9 cellular contexts compared by ENCODE assay signal in the genomic region with DNA sequence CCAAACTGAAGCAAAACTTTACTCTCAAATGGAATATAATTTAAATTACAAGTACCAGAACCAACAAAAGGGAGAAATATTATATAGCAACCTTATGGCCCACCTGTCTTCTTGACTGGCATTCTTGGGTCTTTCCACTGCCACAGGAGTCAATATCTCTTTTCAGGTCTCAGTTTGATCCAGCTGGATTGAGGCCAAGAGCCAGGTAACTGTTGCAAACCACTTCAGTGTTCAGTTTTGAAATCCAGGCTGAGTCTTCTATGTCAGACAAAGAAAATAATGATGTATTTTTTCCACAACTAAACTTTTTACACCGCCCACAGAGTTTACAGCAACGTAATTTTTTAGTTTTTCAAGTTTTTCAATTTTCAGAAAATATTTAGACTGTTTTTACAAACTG. TPM values are rescaled to one million over a fixed set of nuclear protein-coding genes. Genes with fewer than 3 reads are reported as not detected.
DNase-seq lines count a peak whose midpoint lies in the region; ATAC-seq, FAIRE-seq and TF ChIP-seq lines count a peak whose summit lies in the region.
"Had no signal": no experiment of that assay in that cellular context is flagged by ENCODE, and none has a peak within 500 bp of the region (broad histone marks: within the 10 kb centered on the region; RNA-seq: fewer than 3 reads in every experiment).

No MANE protein-coding gene starts in this region.

- peaks cover 8% of the 10 kb centered on the region; the same call in 1 of the 2 replicates for H3K4me1 ChIP-seq in Caco-2
- H3K4me1 ChIP-seq in breast epithelium = peaks cover 0 to 15% of the 10 kb centered on the region in 2 donors

- H3K4me2 ChIP-seq in neural cell (ENCODE audit: low read length) = peak overlapping the region; percentile 83

- H3K36me3 Mint-ChIP-seq in Caco-2 (ENCODE audit: insufficient read depth, unreplicated experiment) = peaks cover 19% of the 10 kb centered on the region
- peaks cover 3 to 6% of the 10 kb centered on the region in 2 donors for H3K36me3 Mint-ChIP-seq in CD14-positive monocyte

- H3K4me3 ChIP-seq in Caco-2 (ENCODE audit: low read depth, low read length) = peak overlapping the region; percentile 58
- peak overlapping the region; percentile 66 to 84 (median 82) for H3K4me3 ChIP-seq in breast epithelium
- H3K4me3 ChIP-seq in neural cell (ENCODE audit: low read length) = peak overlapping the region; percentile 75

- no TSS peak for BruUV-seq in Caco-2 (replicated peaks; lab: Mats Ljungman, UMichigan)

- H3K27me3 Mint-ChIP-seq in Caco-2 (ENCODE audit: insufficient read depth, unreplicated experiment) = no peaks in the 10 kb centered on the region
- H3K27me3 Mint-ChIP-seq in CD14-positive monocyte (ENCODE audit: low read depth in 3 of 3) = peaks cover 0 to 3% (median 0%) of the 10 kb centered on the region in 3 donors

- H3K27ac ChIP-seq in breast epithelium (peak overlapping the region; percentile 41 to 91), neural cell (ENCODE audit: low read length) (no peak overlapping the region)

- H3K9me3 Mint-ChIP-seq in Caco-2 (ENCODE audit: unreplicated experiment) = no peaks in the 10 kb centered on the region
- H3K9me3 Mint-ChIP-seq in CD14-positive monocyte = no peaks in the 10 kb centered on the region

- no peaks in the 10 kb centered on the region for H3K9me3 ChIP-seq in Caco-2
- no peaks in the 10 kb centered on the region for H3K9me3 ChIP-seq in breast epithelium
- H3K9me3 ChIP-seq in neural cell (ENCODE audit: low read length) = no peaks in the 10 kb centered on the region

- no peak for DNase-seq in Caco-2
- peak; percentile 71 for DNase-seq in NCI-H1105 treated with DMSO at 0.1 percent for 48 hours (lab: John Stamatoyannopoulos, UW)
- no peak for DNase-seq in breast epithelium (ENCODE audit: low spot score in 2 of 2)
- no peak for DNase-seq in CD14-positive monocyte (ENCODE audit: low spot score)
- DNase-seq in GM12891 (ENCODE audit: insufficient read length, low spot score) = no peak
- DNase-seq in H54 (ENCODE audit: insufficient read length, low spot score) = no peak

- H3K4me3 Mint-ChIP-seq in Caco-2 (ENCODE audit: unreplicated experiment) (peak overlapping the region; percentile 98), CD14-positive monocyte (no peak overlapping the region)

- peaks cover 14% of the 10 kb centered on the region for H3K79me2 ChIP-seq in neural cell (replicated peaks; ENCODE audit: insufficient read depth, low read length)

- TF ChIP-seq RAD21 in neural cell (conservative IDR thresholded peaks at IDR 0.05) = no peak

- H3K36me3 ChIP-seq in Caco-2 (ENCODE audit: control insufficient read depth, insufficient read depth, low read length) (no peaks in the 10 kb centered on the region; the same call in 1 of the 2 replicates), breast epithelium (no peaks in the 10 kb centered on the region), neural cell (ENCODE audit: insufficient read depth, low read length) (no peaks in the 10 kb centered on the region)

- TF ChIP-seq EP300 in neural cell (conservative IDR thresholded peaks at IDR 0.05; ENCODE audit: poor library complexity, severe bottlenecking) = no peak

- H3K9me2 ChIP-seq in neural cell (ENCODE audit: insufficient read depth, low read length) = no peaks in the 10 kb centered on the region

- H3F3A ChIP-seq in neural cell (ENCODE audit: insufficient read depth, low read length, poor library complexity, severe bottlenecking) = peaks cover 5% of the 10 kb centered on the region

- no peak overlapping the region for H2AFZ ChIP-seq in neural cell (ENCODE audit: low read depth, low read length)

- POLR2A ChIA-PET in Caco-2 (lab: Charles Lee) = interaction anchor here (2.6 kb wide), 1 partner anchor 22 kb away, joined by 38 read pairs; a partner anchor contains a TSS

- no peak for FAIRE-seq in GM12891 (lab: Jason Lieb, UNC)
- no peak for FAIRE-seq in H54 (lab: Jason Lieb, UNC)

- H3K4me1 Mint-ChIP-seq in Caco-2 (ENCODE audit: low read depth, unreplicated experiment) (peaks cover 13% of the 10 kb centered on the region), CD14-positive monocyte (peaks cover 17% of the 10 kb centered on the region)

- intact Hi-C loops in Caco-2 (cut with micrococcal nuclease; ENCODE audit: unreplicated experiment) = no loop called here
- intact Hi-C loops in breast epithelium (cut with DNase I; ENCODE audit: low total_unique reads) = no loop called here
- intact Hi-C loops in CD14-positive monocyte (cut with micrococcal nuclease) = loop anchor here (5.0 kb wide), 1 partner anchor 36 kb away; no protein-coding TSS in a partner anchor

- H3K27ac Mint-ChIP-seq in Caco-2 (ENCODE audit: unreplicated experiment) (no peak overlapping the region), CD14-positive monocyte (no peak overlapping the region)

- H3K27me3 ChIP-seq in Caco-2 (replicated peaks; ENCODE audit: control insufficient read depth, insufficient read depth, low read length) (no peaks in the 10 kb centered on the region), breast epithelium (no peaks in the 10 kb centered on the region), neural cell (ENCODE audit: insufficient read depth, low read depth, low read length) (no peaks in the 10 kb centered on the region)

- H3K9ac ChIP-seq in neural cell (ENCODE audit: low read length) = no peak overlapping the region

- CTCF ChIA-PET in Caco-2 (lab: Charles Lee) = interaction anchor here (0.6 kb wide), 1 partner anchor 1046 kb away, joined by 3 read pairs; no protein-coding TSS in a partner anchor

- no peak for TF ChIP-seq CTCF in Caco-2 (IDR thresholded peaks at IDR 0.05; ENCODE audit: insufficient read depth in 1 of 2, low read depth in 1 of 2, low read length in 1 of 2, severe bottlenecking in 1 of 2, unreplicated experiment in 1 of 2)
- no peak for TF ChIP-seq CTCF in breast epithelium (IDR thresholded peaks at IDR 0.05)
- no peak for TF ChIP-seq CTCF in neural cell (IDR thresholded peaks at IDR 0.05; ENCODE audit: poor library complexity, severe bottlenecking)
- TF ChIP-seq CTCF in CD14-positive monocyte (IDR thresholded peaks at IDR 0.05) = no peak

- ATAC-seq in GM21367 (IDR thresholded peaks at IDR 0.05; ENCODE audit: unreplicated experiment) = no peak
- ATAC-seq: activated CD4-positive, CD25-positive, alpha-beta regulatory T cell treated with anti-CD3 and anti-CD28 coated beads, Interleukin-2, amount 50 U/mL, for 24 hours had no signal

- H4K20me1 ChIP-seq in neural cell (ENCODE audit: insufficient read depth) = no peaks in the 10 kb centered on the region

- no peak for TF ChIP-seq POLR2A in breast epithelium (IDR thresholded peaks at IDR 0.05)
- no peak for TF ChIP-seq POLR2A in GM12891 (IDR thresholded peaks at IDR 0.05; ENCODE audit: low read depth, low read length)
- no peak for TF ChIP-seq POLR2A in H54 (IDR thresholded peaks at IDR 0.05; ENCODE audit: low read depth, low read length)

TF ChIP-seq in GM12891, 5 proteins besides CTCF, POLR2A, EP300 and RAD21:
- TF ChIP-seq TAF1 (IDR thresholded peaks at IDR 0.05; ENCODE audit: low read depth, low read length) (no peak), POU2F2 (IDR thresholded peaks at IDR 0.05; ENCODE audit: low read depth, low read length) (no peak), PAX5 (IDR thresholded peaks at IDR 0.05; ENCODE audit: insufficient read depth, low read length, severe bottlenecking) (no peak), SPI1 (IDR thresholded peaks at IDR 0.05; ENCODE audit: low read depth, low read length) (no peak)
TF ChIP-seq in GM12891: peak in this region for 0.

RNA-seq across cellular contexts. Expression of a gene that starts 0.6 kb away (rescaled TPM):
- total RNA-seq in Caco-2 (2022) = 21.5 and 21.6 TPM in 2 replicates
- 10 to 100 TPM in 1 of 3 donors, 1 to 10 TPM in 2; 4.3 to 12.3 (median 6.9) TPM for total RNA-seq in breast epithelium
- 177 and 179 TPM in 2 replicates for polyA plus RNA-seq in neural cell
- 508 and 781 TPM in 2 replicates for polyA minus RNA-seq in neural cell
- polyA plus RNA-seq in CD14-positive monocyte = under 1 TPM in 1 of 2 donors, not detected in 1; 0.39 TPM
- polyA plus RNA-seq in GM12891 (2012; ENCODE audit: low read depth, missing spikeins) = 0.26 TPM

RNA-seq across cellular contexts. Expression of a gene that starts 1.9 kb away (rescaled TPM):
- total RNA-seq in Caco-2 (2022) (141 and 144 TPM in 2 replicates), breast epithelium (10 to 100 TPM; 41.1 to 50.5 (median 47.0) TPM)
- polyA plus RNA-seq in neural cell (97.0 and 111 TPM in 2 replicates), CD14-positive monocyte (10 to 100 TPM; 41.1 to 44.3 TPM)
- 35.3 and 37.9 TPM in 2 replicates for polyA minus RNA-seq in neural cell
- 40.9 TPM for polyA plus RNA-seq in GM12891 (2012; ENCODE audit: low read depth, missing spikeins)

RNA-seq across cellular contexts. Expression of a gene that starts 21.3 kb away (rescaled TPM):
- 35.5 and 37.7 TPM in 2 replicates for total RNA-seq in Caco-2 (2022)
- 10 to 100 TPM; 18.6 to 33.9 (median 23.9) TPM for total RNA-seq in breast epithelium
- polyA plus RNA-seq in neural cell = 89.9 and 115 TPM in 2 replicates
- 26.5 and 31.0 TPM in 2 replicates for polyA minus RNA-seq in neural cell
- polyA plus RNA-seq in CD14-positive monocyte = 10 to 100 TPM; 71.1 to 71.3 TPM
- 70.7 TPM for polyA plus RNA-seq in GM12891 (2012; ENCODE audit: low read depth, missing spikeins)

RNA-seq across cellular contexts. Expression of a gene that starts 38.4 kb away (rescaled TPM):
- total RNA-seq in Caco-2 (2022) = 99.4 and 101 TPM in 2 replicates
- 100 to 1,000 TPM in 2 of 3 donors, 10 to 100 TPM in 1; 49.6 to 120 (median 107) TPM for total RNA-seq in breast epithelium
- polyA plus RNA-seq in neural cell = 237 and 264 TPM in 2 replicates
- 134 and 143 TPM in 2 replicates for polyA minus RNA-seq in neural cell
- polyA plus RNA-seq in CD14-positive monocyte = 1 to 10 TPM; 3.1 to 3.9 TPM
- 19.4 TPM for polyA plus RNA-seq in GM12891 (2012; ENCODE audit: low read depth, missing spikeins)

RNA-seq across cellular contexts. Expression of a gene that starts 59.5 kb away (rescaled TPM):
- total RNA-seq in Caco-2 (2022) (2.0 and 2.6 TPM in 2 replicates), breast epithelium (1 to 10 TPM; 1.6 to 2.6 (median 2.6) TPM)
- polyA plus RNA-seq in neural cell (not detected in 2 replicates), CD14-positive monocyte (not detected)
- polyA minus RNA-seq in neural cell = not detected in 2 replicates
- polyA plus RNA-seq in GM12891 (2012; ENCODE audit: low read depth, missing spikeins) = not detected

Comparison
In these comparisons a context has a peak if more than half of its experiments do, and no peak if none do; other contexts are left out.
1. intact Hi-C loops: an anchor here in CD14-positive monocyte (5.0 kb wide); none called in Caco-2 and breast epithelium.